ENCODE assay signal across 1 cellular context in the genomic region with DNA sequence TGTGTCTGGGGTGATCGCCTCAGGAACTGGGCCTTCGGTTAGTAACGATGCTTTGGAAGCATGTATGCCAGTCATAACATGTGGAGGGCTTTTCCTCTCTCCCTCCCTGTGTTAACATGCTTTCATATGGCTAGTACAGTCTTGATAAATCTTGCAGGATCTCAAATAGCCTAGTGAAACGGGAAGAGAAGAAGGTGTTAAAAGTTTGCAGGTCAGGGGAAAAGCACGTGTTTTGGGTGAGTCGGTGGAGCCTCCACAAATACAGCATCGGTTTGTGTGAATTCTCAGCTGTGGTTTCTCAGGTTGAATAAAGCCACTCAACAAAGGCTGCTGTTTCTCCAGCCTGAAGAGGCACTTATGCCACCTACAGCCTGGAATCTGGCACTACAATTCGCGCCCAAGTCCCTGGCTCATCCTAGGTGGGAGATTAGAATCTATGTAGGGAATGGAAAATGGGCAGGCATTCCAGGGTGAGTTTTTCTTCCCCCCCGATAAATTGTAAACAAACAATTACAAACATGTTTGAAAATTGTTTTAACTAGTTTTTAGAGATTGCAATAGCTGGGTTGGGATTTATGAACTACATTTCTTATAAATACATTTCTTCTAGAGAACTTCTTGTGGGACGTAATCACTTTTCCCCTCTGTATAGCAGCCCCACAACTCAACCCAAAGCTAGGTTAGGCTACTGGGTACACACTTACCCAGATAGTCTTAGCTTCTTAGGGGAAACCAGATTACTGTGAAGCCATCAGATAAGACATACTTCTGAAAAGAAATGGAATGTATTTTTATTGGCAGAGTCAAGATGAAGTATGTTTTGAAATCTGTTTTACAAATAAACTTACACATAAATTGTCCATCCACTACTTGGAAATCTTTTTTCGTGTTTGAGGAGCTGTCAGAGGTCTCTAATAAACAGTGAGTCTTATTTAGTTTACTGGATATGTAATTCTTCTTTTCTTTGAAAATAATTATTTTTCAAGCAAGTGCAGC.
TF ChIP-seq lines count a peak whose summit lies in the region.

No MANE protein-coding gene starts in this region.

TF ChIP-seq in K562, 482 proteins besides CTCF, POLR2A, EP300 and RAD21 (continued from another document):
- TF ChIP-seq TEAD2 (tag; IDR thresholded peaks at IDR 0.05) = peak; percentile 95
- no peak for TF ChIP-seq MTA1 (IDR thresholded peaks at IDR 0.05; ENCODE audit: borderline replicate concordance)
- 0 out of 2 replicates have a peak, but pooled peaks have one; percentile 25 for TF ChIP-seq SMC3 (conservative IDR thresholded peaks at IDR 0.05; ENCODE audit: insufficient read depth, low read depth, low read length)
